ENCODE assay signal across 3 cellular contexts in the genomic region with DNA sequence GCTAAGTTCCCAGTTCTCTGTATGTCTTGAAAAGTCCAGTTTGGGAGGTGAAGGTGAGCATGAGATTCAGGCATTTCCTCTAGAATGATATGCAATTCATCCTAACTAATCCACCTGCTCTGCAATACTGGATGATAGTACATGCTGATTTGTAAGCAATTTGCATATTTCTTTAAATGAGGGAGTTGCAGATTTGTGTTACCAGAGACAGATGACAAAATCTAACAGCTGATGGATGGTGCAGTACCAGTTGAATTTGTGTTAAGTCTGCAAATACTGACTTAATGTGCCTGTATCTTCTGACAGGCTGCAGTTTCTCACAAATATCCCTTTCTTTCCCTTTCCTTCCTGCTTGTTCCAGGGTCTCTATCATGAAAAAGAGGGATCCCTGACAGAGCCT.
A peak's percentile ranks its signal among the peaks of the same experiment; 100 is the strongest.
TF ChIP-seq lines count a peak whose summit lies in the region.

No MANE protein-coding gene starts in this region.

TF ChIP-seq in HepG2, 621 proteins besides CTCF, POLR2A, EP300 and RAD21 (continues in another document):
- TF ChIP-seq ZNF652 (CRISPR knock-in tag; IDR thresholded peaks at IDR 0.05; ENCODE audit: borderline replicate concordance, low read depth) (no peak), RBAK (CRISPR knock-in tag; IDR thresholded peaks at IDR 0.05) (no peak), AKAP8 (CRISPR knock-in tag; IDR thresholded peaks at IDR 0.05) (no peak), PHF5A (CRISPR knock-in tag; IDR thresholded peaks at IDR 0.05; ENCODE audit: low read depth, unreplicated experiment) (no peak), ZNF234 (CRISPR knock-in tag; conservative IDR thresholded peaks at IDR 0.05) (no peak)
- TF ChIP-seq, protein P1, sequence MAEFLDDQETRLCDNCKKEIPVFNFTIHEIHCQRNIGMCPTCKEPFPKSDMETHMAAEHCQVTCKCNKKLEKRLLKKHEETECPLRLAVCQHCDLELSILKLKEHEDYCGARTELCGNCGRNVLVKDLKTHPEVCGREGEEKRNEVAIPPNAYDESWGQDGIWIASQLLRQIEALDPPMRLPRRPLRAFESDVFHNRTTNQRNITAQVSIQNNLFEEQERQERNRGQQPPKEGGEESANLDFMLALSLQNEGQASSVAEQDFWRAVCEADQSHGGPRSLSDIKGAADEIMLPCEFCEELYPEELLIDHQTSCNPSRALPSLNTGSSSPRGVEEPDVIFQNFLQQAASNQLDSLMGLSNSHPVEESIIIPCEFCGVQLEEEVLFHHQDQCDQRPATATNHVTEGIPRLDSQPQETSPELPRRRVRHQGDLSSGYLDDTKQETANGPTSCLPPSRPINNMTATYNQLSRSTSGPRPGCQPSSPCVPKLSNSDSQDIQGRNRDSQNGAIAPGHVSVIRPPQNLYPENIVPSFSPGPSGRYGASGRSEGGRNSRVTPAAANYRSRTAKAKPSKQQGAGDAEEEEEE (CRISPR knock-in tag; IDR thresholded peaks at IDR 0.05; ENCODE audit: borderline replicate concordance): no peak
- TF ChIP-seq, protein P2, sequence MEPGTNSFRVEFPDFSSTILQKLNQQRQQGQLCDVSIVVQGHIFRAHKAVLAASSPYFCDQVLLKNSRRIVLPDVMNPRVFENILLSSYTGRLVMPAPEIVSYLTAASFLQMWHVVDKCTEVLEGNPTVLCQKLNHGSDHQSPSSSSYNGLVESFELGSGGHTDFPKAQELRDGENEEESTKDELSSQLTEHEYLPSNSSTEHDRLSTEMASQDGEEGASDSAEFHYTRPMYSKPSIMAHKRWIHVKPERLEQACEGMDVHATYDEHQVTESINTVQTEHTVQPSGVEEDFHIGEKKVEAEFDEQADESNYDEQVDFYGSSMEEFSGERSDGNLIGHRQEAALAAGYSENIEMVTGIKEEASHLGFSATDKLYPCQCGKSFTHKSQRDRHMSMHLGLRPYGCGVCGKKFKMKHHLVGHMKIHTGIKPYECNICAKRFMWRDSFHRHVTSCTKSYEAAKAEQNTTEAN (CRISPR knock-in tag; conservative IDR thresholded peaks at IDR 0.05): no peak
- TF ChIP-seq, protein P3, sequence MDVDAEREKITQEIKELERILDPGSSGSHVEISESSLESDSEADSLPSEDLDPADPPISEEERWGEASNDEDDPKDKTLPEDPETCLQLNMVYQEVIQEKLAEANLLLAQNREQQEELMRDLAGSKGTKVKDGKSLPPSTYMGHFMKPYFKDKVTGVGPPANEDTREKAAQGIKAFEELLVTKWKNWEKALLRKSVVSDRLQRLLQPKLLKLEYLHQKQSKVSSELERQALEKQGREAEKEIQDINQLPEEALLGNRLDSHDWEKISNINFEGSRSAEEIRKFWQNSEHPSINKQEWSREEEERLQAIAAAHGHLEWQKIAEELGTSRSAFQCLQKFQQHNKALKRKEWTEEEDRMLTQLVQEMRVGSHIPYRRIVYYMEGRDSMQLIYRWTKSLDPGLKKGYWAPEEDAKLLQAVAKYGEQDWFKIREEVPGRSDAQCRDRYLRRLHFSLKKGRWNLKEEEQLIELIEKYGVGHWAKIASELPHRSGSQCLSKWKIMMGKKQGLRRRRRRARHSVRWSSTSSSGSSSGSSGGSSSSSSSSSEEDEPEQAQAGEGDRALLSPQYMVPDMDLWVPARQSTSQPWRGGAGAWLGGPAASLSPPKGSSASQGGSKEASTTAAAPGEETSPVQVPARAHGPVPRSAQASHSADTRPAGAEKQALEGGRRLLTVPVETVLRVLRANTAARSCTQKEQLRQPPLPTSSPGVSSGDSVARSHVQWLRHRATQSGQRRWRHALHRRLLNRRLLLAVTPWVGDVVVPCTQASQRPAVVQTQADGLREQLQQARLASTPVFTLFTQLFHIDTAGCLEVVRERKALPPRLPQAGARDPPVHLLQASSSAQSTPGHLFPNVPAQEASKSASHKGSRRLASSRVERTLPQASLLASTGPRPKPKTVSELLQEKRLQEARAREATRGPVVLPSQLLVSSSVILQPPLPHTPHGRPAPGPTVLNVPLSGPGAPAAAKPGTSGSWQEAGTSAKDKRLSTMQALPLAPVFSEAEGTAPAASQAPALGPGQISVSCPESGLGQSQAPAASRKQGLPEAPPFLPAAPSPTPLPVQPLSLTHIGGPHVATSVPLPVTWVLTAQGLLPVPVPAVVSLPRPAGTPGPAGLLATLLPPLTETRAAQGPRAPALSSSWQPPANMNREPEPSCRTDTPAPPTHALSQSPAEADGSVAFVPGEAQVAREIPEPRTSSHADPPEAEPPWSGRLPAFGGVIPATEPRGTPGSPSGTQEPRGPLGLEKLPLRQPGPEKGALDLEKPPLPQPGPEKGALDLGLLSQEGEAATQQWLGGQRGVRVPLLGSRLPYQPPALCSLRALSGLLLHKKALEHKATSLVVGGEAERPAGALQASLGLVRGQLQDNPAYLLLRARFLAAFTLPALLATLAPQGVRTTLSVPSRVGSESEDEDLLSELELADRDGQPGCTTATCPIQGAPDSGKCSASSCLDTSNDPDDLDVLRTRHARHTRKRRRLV (CRISPR knock-in tag; IDR thresholded peaks at IDR 0.05): no peak

TF ChIP-seq in WTC11, 78 proteins besides CTCF, POLR2A, EP300 and RAD21:
- TF ChIP-seq, protein P2 (CRISPR knock-in tag; IDR thresholded peaks at IDR 0.05): no peak
- 0 out of 2 replicates have a peak, but pooled peaks have one; percentile 64 for TF ChIP-seq ZNF317 (CRISPR knock-in tag; IDR thresholded peaks at IDR 0.05; ENCODE audit: borderline replicate concordance, low read depth)
TF ChIP-seq in WTC11: peak in this region for 1.

TF ChIP-seq in GM12878, 131 proteins besides CTCF, POLR2A, EP300 and RAD21:
- TF ChIP-seq SREBF1 (IDR thresholded peaks at IDR 0.05; ENCODE audit: low read length) (no peak), SIN3A (IDR thresholded peaks at IDR 0.05; ENCODE audit: low read depth, low read length) (no peak), RBBP5 (conservative IDR thresholded peaks at IDR 0.05) (no peak), SUZ12 (IDR thresholded peaks at IDR 0.05; ENCODE audit: unreplicated experiment) (no peak), SMAD1 (IDR thresholded peaks at IDR 0.05; ENCODE audit: low read depth, partially characterized antibody) (no peak), NR2F1 (conservative IDR thresholded peaks at IDR 0.05) (no peak), HDAC2 (IDR thresholded peaks at IDR 0.05) (no peak), NR2C1 (IDR thresholded peaks at IDR 0.05) (no peak), BHLHE40 (IDR thresholded peaks at IDR 0.05; ENCODE audit: borderline replicate concordance in 1 of 2, low read depth in 2 of 2, low read length in 1 of 2) (no peak)
- TF ChIP-seq, protein P4, sequence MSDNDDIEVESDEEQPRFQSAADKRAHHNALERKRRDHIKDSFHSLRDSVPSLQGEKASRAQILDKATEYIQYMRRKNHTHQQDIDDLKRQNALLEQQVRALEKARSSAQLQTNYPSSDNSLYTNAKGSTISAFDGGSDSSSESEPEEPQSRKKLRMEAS (IDR thresholded peaks at IDR 0.05; ENCODE audit: low read depth, low read length): no peak
- TF ChIP-seq, protein P5, sequence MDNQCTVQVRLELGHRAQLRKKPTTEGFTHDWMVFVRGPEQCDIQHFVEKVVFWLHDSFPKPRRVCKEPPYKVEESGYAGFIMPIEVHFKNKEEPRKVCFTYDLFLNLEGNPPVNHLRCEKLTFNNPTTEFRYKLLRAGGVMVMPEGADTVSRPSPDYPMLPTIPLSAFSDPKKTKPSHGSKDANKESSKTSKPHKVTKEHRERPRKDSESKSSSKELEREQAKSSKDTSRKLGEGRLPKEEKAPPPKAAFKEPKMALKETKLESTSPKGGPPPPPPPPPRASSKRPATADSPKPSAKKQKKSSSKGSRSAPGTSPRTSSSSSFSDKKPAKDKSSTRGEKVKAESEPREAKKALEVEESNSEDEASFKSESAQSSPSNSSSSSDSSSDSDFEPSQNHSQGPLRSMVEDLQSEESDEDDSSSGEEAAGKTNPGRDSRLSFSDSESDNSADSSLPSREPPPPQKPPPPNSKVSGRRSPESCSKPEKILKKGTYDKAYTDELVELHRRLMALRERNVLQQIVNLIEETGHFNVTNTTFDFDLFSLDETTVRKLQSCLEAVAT (IDR thresholded peaks at IDR 0.05): no peak
- TF ChIP-seq, protein P6, sequence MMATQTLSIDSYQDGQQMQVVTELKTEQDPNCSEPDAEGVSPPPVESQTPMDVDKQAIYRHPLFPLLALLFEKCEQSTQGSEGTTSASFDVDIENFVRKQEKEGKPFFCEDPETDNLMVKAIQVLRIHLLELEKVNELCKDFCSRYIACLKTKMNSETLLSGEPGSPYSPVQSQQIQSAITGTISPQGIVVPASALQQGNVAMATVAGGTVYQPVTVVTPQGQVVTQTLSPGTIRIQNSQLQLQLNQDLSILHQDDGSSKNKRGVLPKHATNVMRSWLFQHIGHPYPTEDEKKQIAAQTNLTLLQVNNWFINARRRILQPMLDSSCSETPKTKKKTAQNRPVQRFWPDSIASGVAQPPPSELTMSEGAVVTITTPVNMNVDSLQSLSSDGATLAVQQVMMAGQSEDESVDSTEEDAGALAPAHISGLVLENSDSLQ (IDR thresholded peaks at IDR 0.05): no peak
